21 cellular contexts compared by ENCODE assay signal in the genomic region with DNA sequence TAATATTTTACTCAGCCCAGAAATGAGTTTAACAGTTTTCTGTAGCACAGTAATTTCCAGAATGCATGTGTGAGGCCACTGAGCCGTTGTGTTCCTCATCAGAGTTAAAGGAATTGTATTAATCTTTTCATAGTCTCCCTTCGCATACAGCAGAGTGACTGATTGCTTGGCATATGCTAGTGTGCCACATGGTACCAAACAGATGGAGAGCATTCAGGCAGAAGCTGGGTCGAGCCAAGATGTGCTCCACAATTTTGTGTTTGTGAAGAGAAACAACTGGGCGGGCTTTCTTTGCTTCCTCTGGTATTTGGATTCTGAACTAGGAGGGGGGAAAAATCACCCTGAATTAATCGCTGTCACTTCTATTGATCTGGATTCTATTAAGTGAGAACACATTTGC.
"Had no signal": no experiment of that assay in that cellular context is flagged by ENCODE, and none has a peak within 500 bp of the region (broad histone marks: within the 10 kb centered on the region; RNA-seq: fewer than 3 reads in every experiment).

No MANE protein-coding gene starts in this region.

- H3K4me3 Mint-ChIP-seq: activated CD4-positive, alpha-beta T cell treated with anti-CD3 and anti-CD28 coated beads, Interleukin-2, amount 10 ng/mL, durations not matched to agents 7 days and 5 days; activated CD8-positive, alpha-beta memory T cell treated with anti-CD3 and anti-CD28 coated beads, Interleukin-2, amount 10 ng/mL, durations not matched to agents 7 days and 5 days; activated CD8-positive, alpha-beta T cell treated with anti-CD3 and anti-CD28 coated beads for 36 hours; activated naive CD4-positive, alpha-beta T cell treated with anti-CD3 and anti-CD28 coated beads, Interleukin-2, amount 50 U/mL, for 24 hours; nephron; stimulated activated naive B cell treated with anti-CD40 and anti-IgM and Interleukin-4, amounts not matched to agents 10 μg/mL and 1 μg/mL and 100 μg/mL, for 72 hours; T-helper 2 cell treated with Interferon-gamma antibody and Interleukin-4, amounts not matched to agents 5 μg/mL and 100 μg/mL, for 36 hours; type B pancreatic cell had no signal

- H3K27me3 ChIP-seq: body of pancreas, gastrocnemius medialis, vagina had no signal

- ATAC-seq: activated CD4-positive, CD25-positive, alpha-beta regulatory T cell treated with anti-CD3 and anti-CD28 coated beads, Interleukin-2, amount 50 U/mL, for 24 hours; activated CD8-positive, alpha-beta memory T cell treated with anti-CD3 and anti-CD28 coated beads, Interleukin-2, amount 10 ng/mL, durations not matched to agents 7 days and 5 days; activated CD8-positive, alpha-beta T cell treated with anti-CD3 and anti-CD28 coated beads for 36 hours; body of pancreas; gastrocnemius medialis; sciatic nerve; stimulated activated naive B cell treated with anti-CD40 and anti-IgM and Interleukin-4, amounts not matched to agents 10 μg/mL and 1 μg/mL and 100 μg/mL, for 72 hours had no signal

- DNase-seq: activated CD4-positive, alpha-beta T cell treated with anti-CD3 and anti-CD28 coated beads, Interleukin-2, amount 10 ng/mL, durations not matched to agents 7 days and 5 days; activated CD8-positive, alpha-beta memory T cell treated with anti-CD3 and anti-CD28 coated beads, Interleukin-2, amount 10 ng/mL, durations not matched to agents 7 days and 5 days; activated CD8-positive, alpha-beta T cell treated with anti-CD3 and anti-CD28 coated beads for 36 hours; activated gamma-delta T cell; activated T-cell treated with anti-CD3 and anti-CD28 coated beads for 4 hours; body of pancreas; effector memory CD4-positive, alpha-beta T cell; gastrocnemius medialis; mesenchymal stem cell; small intestine; stimulated activated CD4-positive, alpha-beta T cell treated with anti-CD3 and anti-CD28 coated beads, Interleukin-15, amount 100 ng/mL, for 24 hours; stimulated activated CD8-positive, alpha-beta memory T cell treated with anti-CD3 and anti-CD28 coated beads, Interleukin-4, amount 100 ng/mL, for 48 hours; stimulated activated naive B cell treated with anti-CD40 and anti-IgM and Interleukin-4, amounts not matched to agents 10 μg/mL and 1 μg/mL and 100 μg/mL, for 72 hours had no signal

- H3K4me1 ChIP-seq: body of pancreas, gastrocnemius medialis, vagina had no signal

- H3K36me3 Mint-ChIP-seq: activated naive CD4-positive, alpha-beta T cell treated with anti-CD3 and anti-CD28 coated beads, Interleukin-2, amount 50 U/mL, for 24 hours; stimulated activated naive B cell treated with anti-CD40 and anti-IgM and Interleukin-4, amounts not matched to agents 10 μg/mL and 1 μg/mL and 100 μg/mL, for 72 hours; type B pancreatic cell had no signal

- H3K4me3 ChIP-seq: body of pancreas, gastrocnemius medialis, vagina had no signal

- H3K36me3 ChIP-seq: gastrocnemius medialis, vagina had no signal

- H3K9me3 Mint-ChIP-seq: activated CD8-positive, alpha-beta T cell treated with anti-CD3 and anti-CD28 coated beads for 36 hours; activated naive CD4-positive, alpha-beta T cell treated with anti-CD3 and anti-CD28 coated beads, Interleukin-2, amount 50 U/mL, for 24 hours; nephron; stimulated activated naive B cell treated with anti-CD40 and anti-IgM and Interleukin-4, amounts not matched to agents 10 μg/mL and 1 μg/mL and 100 μg/mL, for 72 hours; T-helper 2 cell treated with Interferon-gamma antibody and Interleukin-4, amounts not matched to agents 5 μg/mL and 100 μg/mL, for 36 hours; type B pancreatic cell had no signal

- H3K9me3 ChIP-seq: body of pancreas, gastrocnemius medialis, vagina had no signal

- H3K27me3 Mint-ChIP-seq: activated CD4-positive, alpha-beta T cell treated with anti-CD3 and anti-CD28 coated beads, Interleukin-2, amount 10 ng/mL, durations not matched to agents 7 days and 5 days; activated CD8-positive, alpha-beta memory T cell treated with anti-CD3 and anti-CD28 coated beads, Interleukin-2, amount 10 ng/mL, durations not matched to agents 7 days and 5 days; activated CD8-positive, alpha-beta T cell treated with anti-CD3 and anti-CD28 coated beads for 36 hours; activated naive CD4-positive, alpha-beta T cell treated with anti-CD3 and anti-CD28 coated beads, Interleukin-2, amount 50 U/mL, for 24 hours; stimulated activated naive B cell treated with anti-CD40 and anti-IgM and Interleukin-4, amounts not matched to agents 10 μg/mL and 1 μg/mL and 100 μg/mL, for 72 hours; type B pancreatic cell had no signal

- H3K4me1 Mint-ChIP-seq: activated CD4-positive, alpha-beta T cell treated with anti-CD3 and anti-CD28 coated beads, Interleukin-2, amount 10 ng/mL, durations not matched to agents 7 days and 5 days; activated CD8-positive, alpha-beta memory T cell treated with anti-CD3 and anti-CD28 coated beads, Interleukin-2, amount 10 ng/mL, durations not matched to agents 7 days and 5 days; activated naive CD4-positive, alpha-beta T cell treated with anti-CD3 and anti-CD28 coated beads, Interleukin-2, amount 50 U/mL, for 24 hours; nephron; stimulated activated naive B cell treated with anti-CD40 and anti-IgM and Interleukin-4, amounts not matched to agents 10 μg/mL and 1 μg/mL and 100 μg/mL, for 72 hours had no signal

- H3K27ac Mint-ChIP-seq: activated CD4-positive, alpha-beta T cell treated with anti-CD3 and anti-CD28 coated beads, Interleukin-2, amount 10 ng/mL, durations not matched to agents 7 days and 5 days; activated CD8-positive, alpha-beta memory T cell treated with anti-CD3 and anti-CD28 coated beads, Interleukin-2, amount 10 ng/mL, durations not matched to agents 7 days and 5 days; activated CD8-positive, alpha-beta T cell treated with anti-CD3 and anti-CD28 coated beads for 36 hours; activated naive CD4-positive, alpha-beta T cell treated with anti-CD3 and anti-CD28 coated beads, Interleukin-2, amount 50 U/mL, for 24 hours; nephron; stimulated activated naive B cell treated with anti-CD40 and anti-IgM and Interleukin-4, amounts not matched to agents 10 μg/mL and 1 μg/mL and 100 μg/mL, for 72 hours; T-helper 2 cell treated with Interferon-gamma antibody and Interleukin-4, amounts not matched to agents 5 μg/mL and 100 μg/mL, for 36 hours; type B pancreatic cell had no signal

- H3K27ac ChIP-seq: body of pancreas, gastrocnemius medialis, vagina, VCaP had no signal
